28 cellular contexts compared by ENCODE assay signal in genomic region chrX:129227376-129227775, GRCh38.
"Had no signal": no experiment of that assay in that cellular context is flagged by ENCODE, and none has a peak within 500 bp of the region (broad histone marks: within the 10 kb centered on the region; RNA-seq: fewer than 3 reads in every experiment).

No MANE protein-coding gene starts in this region.

- FAIRE-seq: colon, TTC549 had no signal

- H3K9me3 ChIP-seq: adrenal gland, MG63, SJCRH30, SK-N-SH had no signal

- DNase-seq: activated CD4-positive, alpha-beta T cell treated with anti-CD3 and anti-CD28 coated beads, Interleukin-2, amount 10 ng/mL, durations not matched to agents 24 days and 14 days; activated CD4-positive, alpha-beta T cell treated with anti-CD3 and anti-CD28 coated beads, Interleukin-2, amount 50 U/mL, for 48 hours; activated CD8-positive, alpha-beta T cell treated with anti-CD3 and anti-CD28 coated beads, Interleukin-2, amount 10 ng/mL, durations not matched to agents 7 days and 5 days; activated gamma-delta T cell; activated naive CD4-positive, alpha-beta T cell treated with Interleukin-2 at 50 U/mL for 16 hours; activated T-cell treated with anti-CD3 and anti-CD28 coated beads, Interleukin-2, amount 50 U/mL, for 24 hours; adrenal gland; central memory CD4-positive, alpha-beta T cell; Kasumi-1; KG1; MG63; NCI-H1048; NCI-H1105 treated with DMSO at 0.1 percent for 48 hours; NCI-H146; NCI-H187; NCI-H2029 treated with DMSO at 0.1 percent for 48 hours; NCI-H524; NCI-H774; SHP77; SJCRH30; SK-N-SH had no signal

- H3K27me3 Mint-ChIP-seq: activated CD4-positive, alpha-beta T cell treated with anti-CD3 and anti-CD28 coated beads, Interleukin-2, amount 10 ng/mL, durations not matched to agents 24 days and 14 days; brain had no signal

- H3K9me3 Mint-ChIP-seq: activated CD4-positive, alpha-beta T cell treated with anti-CD3 and anti-CD28 coated beads, Interleukin-2, amount 10 ng/mL, durations not matched to agents 24 days and 14 days; activated naive CD4-positive, alpha-beta T cell treated with anti-CD3 and anti-CD28 coated beads, Interleukin-2, amount 50 U/mL, for 72 hours; activated T-cell treated with anti-CD3 and anti-CD28 coated beads, Interleukin-2, amount 50 U/mL, for 24 hours; activated T-helper 2 cell treated with anti-CD3 and anti-CD28 coated beads, Interferon-gamma antibody, Interleukin-2, Interleukin-4, amounts not matched to agents 10 μg/mL and 5 μg/mL and 100 μg/mL, durations not matched to agents 14 hours and 24 hours and 36 hours; T-helper 1 cell treated with Interleukin-12 subunit alpha and Interleukin-12 subunit beta and Interleukin-4 antibody, amounts not matched to agents 30 μg/mL and 1 μg/mL, for 36 hours; T-helper 2 cell treated with Interferon-gamma antibody and Interleukin-4, amounts not matched to agents 5 μg/mL and 100 μg/mL, for 36 hours had no signal

- H3K27me3 ChIP-seq: adrenal gland, MG63, SJCRH30 had no signal

- H3K27ac Mint-ChIP-seq: activated CD4-positive, alpha-beta T cell treated with anti-CD3 and anti-CD28 coated beads, Interleukin-2, amount 10 ng/mL, durations not matched to agents 24 days and 14 days; activated CD8-positive, alpha-beta T cell treated with anti-CD3 and anti-CD28 coated beads, Interleukin-2, amount 10 ng/mL, durations not matched to agents 7 days and 5 days; activated naive CD4-positive, alpha-beta T cell treated with anti-CD3 and anti-CD28 coated beads, Interleukin-2, amount 50 U/mL, for 72 hours; activated T-cell treated with anti-CD3 and anti-CD28 coated beads, Interleukin-2, amount 50 U/mL, for 24 hours; activated T-helper 2 cell treated with anti-CD3 and anti-CD28 coated beads, Interferon-gamma antibody, Interleukin-2, Interleukin-4, amounts not matched to agents 10 μg/mL and 5 μg/mL and 100 μg/mL, durations not matched to agents 14 hours and 24 hours and 36 hours; brain; T-helper 1 cell treated with Interleukin-12 subunit alpha and Interleukin-12 subunit beta and Interleukin-4 antibody, amounts not matched to agents 30 μg/mL and 1 μg/mL, for 36 hours; T-helper 2 cell treated with Interferon-gamma antibody and Interleukin-4, amounts not matched to agents 5 μg/mL and 100 μg/mL, for 36 hours had no signal

- H3K36me3 ChIP-seq: adrenal gland, MG63, SJCRH30 had no signal

- H3K4me3 Mint-ChIP-seq: activated CD4-positive, alpha-beta T cell treated with anti-CD3 and anti-CD28 coated beads, Interleukin-2, amount 10 ng/mL, durations not matched to agents 24 days and 14 days; activated CD8-positive, alpha-beta T cell treated with anti-CD3 and anti-CD28 coated beads, Interleukin-2, amount 10 ng/mL, durations not matched to agents 7 days and 5 days; activated T-cell treated with anti-CD3 and anti-CD28 coated beads, Interleukin-2, amount 50 U/mL, for 24 hours; brain; T-helper 1 cell treated with Interleukin-12 subunit alpha and Interleukin-12 subunit beta and Interleukin-4 antibody, amounts not matched to agents 30 μg/mL and 1 μg/mL, for 36 hours; T-helper 2 cell treated with Interferon-gamma antibody and Interleukin-4, amounts not matched to agents 5 μg/mL and 100 μg/mL, for 36 hours had no signal

- H3K4me1 ChIP-seq: adrenal gland, SJCRH30 had no signal

- H3K36me3 Mint-ChIP-seq: activated naive CD4-positive, alpha-beta T cell treated with anti-CD3 and anti-CD28 coated beads, Interleukin-2, amount 50 U/mL, for 72 hours; brain had no signal

- H3K9ac ChIP-seq: SK-N-SH had no signal

- H3K4me2 ChIP-seq: SK-N-SH had no signal

- H3K4me3 ChIP-seq: adrenal gland, MG63, SJCRH30 had no signal

- H3K4me1 Mint-ChIP-seq: activated CD4-positive, alpha-beta T cell treated with anti-CD3 and anti-CD28 coated beads, Interleukin-2, amount 10 ng/mL, durations not matched to agents 24 days and 14 days; brain had no signal

- H3K27ac ChIP-seq: adrenal gland, SJCRH30 had no signal
